ENCODE assay signal across 5 cellular contexts in the genomic region with DNA sequence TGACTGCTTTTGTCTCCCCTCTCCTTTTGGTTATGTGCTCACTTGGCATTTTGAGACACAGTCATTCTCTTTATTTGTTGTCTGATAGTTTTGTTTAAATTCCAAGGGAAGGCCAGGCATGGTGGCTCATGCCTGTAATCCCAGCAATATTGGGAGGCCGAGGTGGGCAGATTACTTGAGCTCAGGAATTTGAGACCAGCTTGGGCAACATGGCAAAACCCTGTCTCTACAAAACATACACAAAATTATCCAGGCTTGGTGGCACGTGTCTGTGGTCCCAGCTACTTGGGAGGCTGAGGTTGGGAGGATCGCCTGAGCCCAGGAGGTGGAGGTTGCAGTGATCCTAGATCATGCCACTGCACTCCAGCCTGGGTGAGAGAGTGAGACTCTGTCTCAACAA.
DNase-seq lines count a peak whose midpoint lies in the region; TF ChIP-seq lines count a peak whose summit lies in the region.
"Not testable (repeated sequence)": the region's sequence is repeated elsewhere in the genome, so short reads cannot be mapped to it uniquely, and the experiment has no call there.

No MANE protein-coding gene starts in this region.

- TF ChIP-seq CTCF in HFFc6 (IDR thresholded peaks at IDR 0.05); smooth muscle cell (IDR thresholded peaks at IDR 0.05; ENCODE audit: borderline replicate concordance, insufficient read depth, poor library complexity, severe bottlenecking): not testable (repeated sequence)

- not testable (repeated sequence) for H3K9me3 ChIP-seq in SJSA1 (replicated peaks); smooth muscle cell (replicated peaks; ENCODE audit: low read depth)

- H2BK120ac ChIP-seq in mesendoderm (ENCODE audit: low read depth, low read length) = peak overlapping the region; percentile 99

- not testable (repeated sequence) for H3K9me3 Mint-ChIP-seq in HFFc6; dendritic cell treated with granulocyte-macrophage colony-stimulating factor and Interleukin-4, amounts not matched to agents 40 ng/mL and 50 ng/mL, for 4 days

- not testable (repeated sequence) for H3K4me3 ChIP-seq in SJSA1; mesendoderm (ENCODE audit: low read length); smooth muscle cell

- H3K4me1 ChIP-seq in SJSA1 (replicated peaks) = peaks cover 61% of the 10 kb centered on the region
- peaks cover 12% of the 10 kb centered on the region for H3K4me1 ChIP-seq in mesendoderm (ENCODE audit: control insufficient read depth, low read depth, low read length)
- peaks cover 12% of the 10 kb centered on the region for H3K4me1 ChIP-seq in smooth muscle cell (ENCODE audit: low read depth)

- H4K5ac ChIP-seq in mesendoderm (ENCODE audit: low read length) = not testable (repeated sequence)

- not testable (repeated sequence) for H3K79me2 ChIP-seq in mesendoderm (ENCODE audit: control insufficient read depth, insufficient read depth, low read length); smooth muscle cell (ENCODE audit: low read depth)

- DNase-seq in HFFc6; mesendoderm; smooth muscle cell (lab: John Stamatoyannopoulos, UW; ENCODE audit: unreplicated experiment): not testable (repeated sequence)
- DNase-seq in SJSA1 (ENCODE audit: low read depth in 1 of 2, low spot score in 2 of 2) = peak; percentile 87 to 91

- H3K36me3 Mint-ChIP-seq in HFFc6 (ENCODE audit: low read depth) = peaks cover 78% of the 10 kb centered on the region
- H3K36me3 Mint-ChIP-seq in dendritic cell treated with granulocyte-macrophage colony-stimulating factor and Interleukin-4, amounts not matched to agents 40 ng/mL and 50 ng/mL, for 4 days (ENCODE audit: low read depth) = peaks cover 79% of the 10 kb centered on the region

- peak overlapping the region; percentile 39 for H3K27ac Mint-ChIP-seq in HFFc6
- peak overlapping the region; percentile 53 for H3K27ac Mint-ChIP-seq in dendritic cell treated with granulocyte-macrophage colony-stimulating factor and Interleukin-4, amounts not matched to agents 40 ng/mL and 50 ng/mL, for 4 days

- not testable (repeated sequence) for H2BK15ac ChIP-seq in mesendoderm (replicated peaks; ENCODE audit: low read depth)

- peak overlapping the region; percentile 81 for H2BK5ac ChIP-seq in mesendoderm (ENCODE audit: low read length)

- not testable (repeated sequence) for H3K79me1 ChIP-seq in mesendoderm (ENCODE audit: low read length)

- H3K4ac ChIP-seq in mesendoderm (ENCODE audit: low read depth, low read length) = peak overlapping the region; percentile 90

- H3K4me1 Mint-ChIP-seq in HFFc6 (ENCODE audit: low read depth) = not testable (repeated sequence)
- peaks cover 30% of the 10 kb centered on the region for H3K4me1 Mint-ChIP-seq in dendritic cell treated with granulocyte-macrophage colony-stimulating factor and Interleukin-4, amounts not matched to agents 40 ng/mL and 50 ng/mL, for 4 days (ENCODE audit: low read depth)

- H3K23ac ChIP-seq in mesendoderm (ENCODE audit: low read length) = not testable (repeated sequence)

- H3K4me2 ChIP-seq in mesendoderm (ENCODE audit: low read length); smooth muscle cell: not testable (repeated sequence)

- not testable (repeated sequence) for H3F3A ChIP-seq in smooth muscle cell (ENCODE audit: low read depth)

- H3K27me3 Mint-ChIP-seq in HFFc6 (ENCODE audit: insufficient read depth) = peaks cover 27% of the 10 kb centered on the region
- H3K27me3 Mint-ChIP-seq in dendritic cell treated with granulocyte-macrophage colony-stimulating factor and Interleukin-4, amounts not matched to agents 40 ng/mL and 50 ng/mL, for 4 days = not testable (repeated sequence)

- peak overlapping the region; percentile 100 for H3K18ac ChIP-seq in mesendoderm (ENCODE audit: low read length)

- H3K4me3 Mint-ChIP-seq in HFFc6; dendritic cell treated with granulocyte-macrophage colony-stimulating factor and Interleukin-4, amounts not matched to agents 40 ng/mL and 50 ng/mL, for 4 days: not testable (repeated sequence)

- H3K9ac ChIP-seq in mesendoderm (ENCODE audit: low read length); smooth muscle cell (ENCODE audit: low read depth): not testable (repeated sequence)

- peak overlapping the region; percentile 71 for H3K56ac ChIP-seq in mesendoderm (ENCODE audit: low read length)

- not testable (repeated sequence) for H4K20me1 ChIP-seq in smooth muscle cell (ENCODE audit: low read depth)

- peak overlapping the region; percentile 96 for H2AK5ac ChIP-seq in mesendoderm (ENCODE audit: low read length)

- H3K36me3 ChIP-seq in SJSA1 (peaks cover 88% of the 10 kb centered on the region), smooth muscle cell (ENCODE audit: low read depth) (peaks cover 32% of the 10 kb centered on the region)
- H3K36me3 ChIP-seq in mesendoderm (ENCODE audit: control insufficient read depth, insufficient read depth, low read length) = not testable (repeated sequence)

- no CpG with 5 or more reads among the region's 3 CpGs for WGBS in mesendoderm (ENCODE audit: extremely low coverage, insufficient coverage, low lambda C conversion rate)
- 68% methylated on average over 3 of the region's 3 CpGs for WGBS in smooth muscle cell (ENCODE audit: low lambda C conversion rate)

- intact Hi-C loops in dendritic cell treated with granulocyte-macrophage colony-stimulating factor and Interleukin-4, amounts not matched to agents 40 ng/mL and 50 ng/mL, for 4 days (cut with micrococcal nuclease) = not testable (repeated sequence)

- H3K27me3 ChIP-seq in SJSA1 (replicated peaks); mesendoderm (ENCODE audit: insufficient read depth, low read length, poor library complexity); smooth muscle cell (ENCODE audit: low read depth): not testable (repeated sequence)

- not testable (repeated sequence) for H4K8ac ChIP-seq in mesendoderm (ENCODE audit: low read depth, low read length)

- not testable (repeated sequence) for H2AFZ ChIP-seq in smooth muscle cell (ENCODE audit: low read depth)

- H3K27ac ChIP-seq in SJSA1 (peak overlapping the region; percentile 94), smooth muscle cell (ENCODE audit: low read depth) (peak overlapping the region; percentile 29)
- H3K27ac ChIP-seq in mesendoderm (ENCODE audit: low read depth, low read length) = not testable (repeated sequence)
